ENCODE assay signal across 1 cellular context in genomic region chr1:175814885-175815284, GRCh38.
TF ChIP-seq lines count a peak whose summit lies in the region.

No MANE protein-coding gene starts in this region.

TF ChIP-seq in GM12878, 131 proteins besides CTCF, POLR2A, EP300 and RAD21 (continued from another document):
- TF ChIP-seq REST (IDR thresholded peaks at IDR 0.05; ENCODE audit: low read depth, low read length): no peak
